Comparison of ENCODE assay signal across 13 cellular contexts in genomic region chr12:7079826-7080125, GRCh38. TPM values are rescaled to one million over a fixed set of nuclear protein-coding genes. Genes with fewer than 3 reads are reported as not detected.
DNase-seq lines count a peak whose midpoint lies in the region; ATAC-seq and TF ChIP-seq lines count a peak whose summit lies in the region.
"Had no signal": no experiment of that assay in that cellular context is flagged by ENCODE, and none has a peak within 500 bp of the region (broad histone marks: within the 10 kb centered on the region; RNA-seq: fewer than 3 reads in every experiment).

No MANE protein-coding gene starts in this region.

- no peaks in the 10 kb centered on the region for H3K36me3 ChIP-seq in CD4-positive, alpha-beta memory T cell (ENCODE audit: insufficient read depth, low read length)

- H3K9me3 ChIP-seq in CD4-positive, alpha-beta memory T cell (ENCODE audit: control insufficient read depth in 1 of 2, low read length in 2 of 2) = no peaks in the 10 kb centered on the region

- TF ChIP-seq CTCF in cardiac fibroblast (IDR thresholded peaks at IDR 0.05; ENCODE audit: low read depth, low read length) = no peak

- CTCF ChIA-PET in CD4-positive, alpha-beta memory T cell (lab: Charles Lee; ENCODE audit: partially characterized antibody) = interaction anchor here (0.9 to 1.0 kb wide), 2 partner anchors 12 to 135 kb away, joined by 3 read pairs; no protein-coding TSS in a partner anchor

- DNase-seq in HCEC 1CT (peak; percentile 69), cardiac fibroblast (ENCODE audit: low read depth in 2 of 2) (peak; percentile 50 to 78), islet precursor cell (peak; percentile 83), NAMALWA (ENCODE audit: low spot score) (no peak)
- no peak for DNase-seq in CD4-positive, alpha-beta memory T cell
- DNase-seq: naive B cell, NCI-H2081 treated with DMSO at 0.1 percent for 48 hours had no signal

- H3K27me3 Mint-ChIP-seq in CD4-positive, alpha-beta memory T cell = peaks cover 3% of the 10 kb centered on the region in 2 donors
- H3K27me3 Mint-ChIP-seq: activated naive CD8-positive, alpha-beta T cell had no signal

- H3K4me3 ChIP-seq in cardiac fibroblast (replicated peaks in 1 of 2; ENCODE audit: low read depth in 2 of 2, low read length in 2 of 2) (no peak overlapping the region), skin epidermis (no peak overlapping the region)
- no peak overlapping the region for H3K4me3 ChIP-seq in CD4-positive, alpha-beta memory T cell (ENCODE audit: low read length in 2 of 2)

- H3K4me1 Mint-ChIP-seq in CD4-positive, alpha-beta memory T cell = peaks cover 0 to 3% (median 0%) of the 10 kb centered on the region in 4 donors

- H3K27me3 ChIP-seq in CD4-positive, alpha-beta memory T cell (ENCODE audit: insufficient read depth, low read length) = no peaks in the 10 kb centered on the region

- ATAC-seq in GM19397 (IDR thresholded peaks at IDR 0.05; ENCODE audit: unreplicated experiment) (no peak), HG03025 (IDR thresholded peaks at IDR 0.05; ENCODE audit: low FRiP score, unreplicated experiment) (no peak)
- ATAC-seq: activated CD4-positive, CD25-positive, alpha-beta regulatory T cell treated with anti-CD3 and anti-CD28 coated beads, Interleukin-2, amount 50 U/mL, for 24 hours had no signal

- H3K4me3 Mint-ChIP-seq in CD4-positive, alpha-beta memory T cell = no peak overlapping the region
- H3K4me3 Mint-ChIP-seq: activated naive CD8-positive, alpha-beta T cell; naive B cell had no signal

- H3K4me1 ChIP-seq in CD4-positive, alpha-beta memory T cell (ENCODE audit: insufficient read depth, low read length) = no peaks in the 10 kb centered on the region

- intact Hi-C loops in CD4-positive, alpha-beta memory T cell (cut with micrococcal nuclease) = no loop called here

- POLR2A ChIA-PET in CD4-positive, alpha-beta memory T cell (lab: Charles Lee; ENCODE audit: partially characterized antibody) = no interaction called here

- peaks cover 0 to 3% (median 0%) of the 10 kb centered on the region in 8 donors for H3K9me3 Mint-ChIP-seq in CD4-positive, alpha-beta memory T cell

- H3K27ac ChIP-seq in skin epidermis = peak overlapping the region in 16 of 21 experiments; percentile 23 to 81 (median 54)
- no peak overlapping the region for H3K27ac ChIP-seq in CD4-positive, alpha-beta memory T cell (ENCODE audit: low read depth, low read length)
- H3K27ac ChIP-seq: C4-2B had no signal

- H3K36me3 Mint-ChIP-seq in CD4-positive, alpha-beta memory T cell = peaks cover 0 to 5% of the 10 kb centered on the region in 2 donors
- H3K36me3 Mint-ChIP-seq: naive B cell had no signal

- no peak overlapping the region for H3K27ac Mint-ChIP-seq in CD4-positive, alpha-beta memory T cell
- H3K27ac Mint-ChIP-seq: activated naive CD8-positive, alpha-beta T cell had no signal

RNA-seq across cellular contexts. Expression of gene C1R, which starts 12.5 kb away (rescaled TPM):
- total RNA-seq in CD4-positive, alpha-beta memory T cell = 1 to 10 TPM in 1 of 2 experiments, under 1 TPM in 1; 0.86 to 2.3 TPM
- under 1 TPM; 0.44 to 0.53 TPM for polyA plus RNA-seq in CD4-positive, alpha-beta memory T cell

RNA-seq across cellular contexts. Expression of gene C1S, which starts 19.3 kb away (rescaled TPM):
- 1 to 10 TPM; 1.3 to 2.6 TPM for total RNA-seq in CD4-positive, alpha-beta memory T cell
- polyA plus RNA-seq in CD4-positive, alpha-beta memory T cell = not detected

RNA-seq across cellular contexts. Expression of gene C1RL, which starts 29.2 kb away (rescaled TPM):
- total RNA-seq in CD4-positive, alpha-beta memory T cell = 10 to 100 TPM; 30.7 to 33.6 TPM
- polyA plus RNA-seq in CD4-positive, alpha-beta memory T cell = 1 to 10 TPM; 4.9 to 9.6 TPM

RNA-seq across cellular contexts. Expression of gene RBP5, which starts 48.9 kb away (rescaled TPM):
- total RNA-seq in CD4-positive, alpha-beta memory T cell = 1 to 10 TPM; 1.2 to 1.3 TPM
- polyA plus RNA-seq in CD4-positive, alpha-beta memory T cell = not detected

RNA-seq across cellular contexts. Expression of gene CLSTN3, which starts 50.4 kb away (rescaled TPM):
- 10 to 100 TPM; 50.7 to 58.5 TPM for total RNA-seq in CD4-positive, alpha-beta memory T cell
- 1 to 10 TPM; 6.7 to 7.5 TPM for polyA plus RNA-seq in CD4-positive, alpha-beta memory T cell

Comparison
In these comparisons a context has a peak if more than half of its experiments do, and no peak if none do; other contexts are left out.
1. DNase-seq: peak in HCEC 1CT (single experiment), cardiac fibroblast (2 of 2) and islet precursor cell (single experiment); none in NAMALWA (single experiment) and CD4-positive, alpha-beta memory T cell (0 of 5).